ENCODE assay signal across 8 cellular contexts in the genomic region with DNA sequence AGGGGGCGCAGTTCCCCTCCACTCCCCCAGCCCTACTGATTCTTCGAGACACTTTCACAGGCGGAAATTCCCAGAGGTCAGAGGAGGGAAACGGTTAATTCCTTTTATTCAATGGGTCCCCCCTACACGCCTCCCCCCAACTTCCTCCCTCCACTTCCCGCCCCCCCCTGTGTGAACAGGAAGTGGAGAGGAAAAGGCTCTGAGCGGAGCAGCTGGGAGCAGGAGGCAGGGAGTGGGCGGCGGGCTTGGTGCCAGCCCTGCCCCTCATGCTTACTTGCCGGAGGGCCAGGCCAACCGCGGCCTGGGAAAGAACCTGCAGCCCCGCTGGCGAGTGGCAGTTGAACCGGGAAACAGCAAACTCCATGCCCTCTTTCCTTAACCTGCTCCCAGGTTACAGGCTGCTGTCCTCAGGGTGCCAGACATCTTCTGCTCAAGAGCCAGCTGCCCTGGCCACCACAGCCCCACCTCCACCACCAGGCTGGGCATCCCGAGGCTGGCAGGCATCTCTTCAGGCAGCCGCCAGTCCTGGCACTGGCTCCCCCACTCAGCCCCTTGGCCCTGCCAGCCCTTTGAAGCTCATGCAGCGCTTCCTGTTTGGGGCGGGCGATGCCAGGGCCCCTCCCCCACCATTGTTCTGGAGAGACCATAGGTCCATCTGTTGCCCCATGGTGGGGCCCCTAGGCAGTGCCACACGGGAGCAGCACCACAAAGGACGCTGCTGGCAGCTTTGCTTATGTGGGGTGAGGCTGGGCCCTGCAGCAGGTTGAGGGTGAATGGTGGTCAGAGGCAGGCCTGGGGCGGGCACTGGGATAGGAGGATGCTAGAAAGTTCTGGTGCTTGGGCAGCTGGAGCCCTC. TPM values are rescaled to one million over a fixed set of nuclear protein-coding genes. Genes with fewer than 3 reads are reported as not detected.
DNase-seq lines count a peak whose midpoint lies in the region; ATAC-seq and TF ChIP-seq lines count a peak whose summit lies in the region.

No MANE protein-coding gene starts in this region.

- CTCF ChIA-PET in CD4-positive, alpha-beta T cell (lab: Charles Lee): interaction anchor here (1.5 to 5.9 kb wide), 7 partner anchors 11 to 115 kb away, joined by 3 to 62 read pairs (median 6); partner anchors contain the start of gene VPS18
- CTCF ChIA-PET in mammary epithelial cell (lab: Charles Lee; ENCODE audit: low non-redundant PET): no interaction called here

- H3K4me3 ChIP-seq in SU-DHL-6 (ENCODE audit: insufficient read depth, low read length, poor library complexity, severe bottlenecking): no peak overlapping the region
- H3K4me3 ChIP-seq in mammary epithelial cell (replicated peaks in 1 of 3; ENCODE audit: insufficient read depth in 1 of 3, low read depth in 2 of 3, low read length in 3 of 3): peak overlapping the region in 1 of 3 experiments; percentile 31

- H3K36me3 ChIP-seq in SU-DHL-6 (ENCODE audit: low read length): no peaks in the 10 kb centered on the region
- H3K36me3 ChIP-seq in mammary epithelial cell (ENCODE audit: insufficient read depth, low read length): peaks cover 2% of the 10 kb centered on the region

- WGBS in mammary epithelial cell (ENCODE audit: low coverage, missing lambda C conversion rate): 22% methylated on average over 11 of the region's 23 CpGs

- H3K27me3 Mint-ChIP-seq in CD4-positive, alpha-beta T cell: no peaks in the 10 kb centered on the region

- in situ Hi-C loops in mammary epithelial cell (cut with MboI; ENCODE audit: low sequenced_read_pairs in 2 of 2): loop anchor here (5.0 to 10.0 kb wide), 2 partner anchors 110 to 278 kb away; no protein-coding TSS in a partner anchor

- peak; percentile 47 for ATAC-seq in CD4-positive, alpha-beta T cell (ENCODE audit: poor library complexity)
- peak; percentile 23 for ATAC-seq in HG03175 (IDR thresholded peaks at IDR 0.05; ENCODE audit: unreplicated experiment)
- peak; percentile 32 for ATAC-seq in left lobe of liver
- ATAC-seq in GM18858 (IDR thresholded peaks at IDR 0.05; ENCODE audit: unreplicated experiment): no peak

- H3K27ac ChIP-seq in CD4-positive, alpha-beta T cell (ENCODE audit: low read depth, low read length): peak overlapping the region; percentile 67
- no peak overlapping the region for H3K27ac ChIP-seq in SU-DHL-6 (ENCODE audit: low read depth, low read length)
- H3K27ac ChIP-seq in mammary epithelial cell (ENCODE audit: insufficient read depth, low read depth, low read length): no peak overlapping the region

- intact Hi-C loops in CD4-positive, alpha-beta T cell (cut with DNase I, micrococcal nuclease): loop anchor here (5.0 to 10.0 kb wide), 3 partner anchors 48 to 908 kb away; partner anchors contain the start of genes CHAC1 (in 1 of the 2), NUSAP1 (in 1 of the 2) and OIP5 (in 1 of the 2)
- intact Hi-C loops in mammary epithelial cell (cut with micrococcal nuclease): no loop called here

- no peaks in the 10 kb centered on the region for H3K27me3 ChIP-seq in CD4-positive, alpha-beta T cell (ENCODE audit: control insufficient read depth, insufficient read depth, low read length)
- H3K27me3 ChIP-seq in SU-DHL-6 (ENCODE audit: low read length) (no peaks in the 10 kb centered on the region), mammary epithelial cell (ENCODE audit: insufficient read depth, low read length) (no peaks in the 10 kb centered on the region)

- H3K36me3 Mint-ChIP-seq in CD4-positive, alpha-beta T cell (ENCODE audit: low read depth): peaks cover 21% of the 10 kb centered on the region

- H2AFZ ChIP-seq in SU-DHL-6 (ENCODE audit: low read depth, low read length, severe bottlenecking) (peak overlapping the region; percentile 11), mammary epithelial cell (ENCODE audit: low read depth, low read length) (peak overlapping the region; percentile 48)

- BruUV-seq in mammary epithelial cell (replicated peaks; lab: Mats Ljungman, UMichigan): no TSS peak

- no peaks in the 10 kb centered on the region for H3K9me3 Mint-ChIP-seq in CD4-positive, alpha-beta T cell

- H3K79me2 ChIP-seq in SU-DHL-6 (ENCODE audit: insufficient read depth, low read length) (no peaks in the 10 kb centered on the region), mammary epithelial cell (ENCODE audit: insufficient read depth, low read length) (peaks cover 6% of the 10 kb centered on the region)

- dilution Hi-C loops in mammary epithelial cell (cut with HindIII; ENCODE audit: low sequenced_read_pairs): loop anchor here (5.0 kb wide), 2 partner anchors 55 to 100 kb away; no protein-coding TSS in a partner anchor

- H3K9ac ChIP-seq in SU-DHL-6 (ENCODE audit: low read length) (peak overlapping the region; percentile 29; the same call in 1 of the 2 replicates), mammary epithelial cell (ENCODE audit: insufficient read depth, low read length) (no peak overlapping the region)

- H3K9me3 ChIP-seq in CD4-positive, alpha-beta T cell (ENCODE audit: control insufficient read depth, low read length): no peaks in the 10 kb centered on the region
- H3K9me3 ChIP-seq in SU-DHL-6 (ENCODE audit: insufficient read depth, low read length) (no peaks in the 10 kb centered on the region), mammary epithelial cell (replicated peaks; ENCODE audit: insufficient read depth, low read length) (no peaks in the 10 kb centered on the region)

- TF ChIP-seq CTCF in CD4-positive, alpha-beta T cell (IDR thresholded peaks at IDR 0.05): peak; percentile 19
- TF ChIP-seq CTCF in SU-DHL-6 (IDR thresholded peaks at IDR 0.05; ENCODE audit: insufficient read depth, low read length, poor library complexity, severe bottlenecking) (no peak), mammary epithelial cell (conservative IDR thresholded peaks at IDR 0.05 in 1 of 2, IDR thresholded peaks at IDR 0.05 in 1 of 2; ENCODE audit: extremely low read depth in 1 of 2, insufficient read depth in 1 of 2, low read depth in 1 of 2, low read length in 2 of 2) (no peak)

- peaks cover 38% of the 10 kb centered on the region for H3K4me1 ChIP-seq in mammary epithelial cell (ENCODE audit: insufficient read depth, low read length)

- H3K27ac Mint-ChIP-seq in CD4-positive, alpha-beta T cell: peak overlapping the region; percentile 84

- peak overlapping the region; percentile 49 for H3K4me2 ChIP-seq in SU-DHL-6 (ENCODE audit: low read depth, low read length, poor library complexity, severe bottlenecking)
- H3K4me2 ChIP-seq in mammary epithelial cell (ENCODE audit: insufficient read depth, low read depth, low read length): peak overlapping the region; percentile 84

- H3K4me3 Mint-ChIP-seq in CD4-positive, alpha-beta T cell: peak overlapping the region; percentile 89

- no peaks in the 10 kb centered on the region for H3K9me2 ChIP-seq in SU-DHL-6 (replicated peaks; ENCODE audit: insufficient read depth, low read length)

- no peaks in the 10 kb centered on the region for H3F3A ChIP-seq in SU-DHL-6 (ENCODE audit: insufficient read depth)

- H4K20me1 ChIP-seq in SU-DHL-6 (ENCODE audit: low read depth, low read length) (no peaks in the 10 kb centered on the region), mammary epithelial cell (ENCODE audit: insufficient read depth, low read length) (no peaks in the 10 kb centered on the region)

- H3K4me1 Mint-ChIP-seq in CD4-positive, alpha-beta T cell (ENCODE audit: low read depth): peaks cover 37% of the 10 kb centered on the region

- POLR2A ChIA-PET in CD4-positive, alpha-beta T cell (lab: Charles Lee): interaction anchor here (0.6 to 3.2 kb wide), 13 partner anchors 9 to 432 kb away, joined by 3 to 24 read pairs (median 4); partner anchors contain the start of genes CHAC1, DLL4, EXD1 and INO80

- peak in 9 of 10 experiments; percentile 30 to 66 (median 58) for DNase-seq in CD4-positive, alpha-beta T cell
- DNase-seq in mammary epithelial cell (peak; percentile 35), left lobe of liver (ENCODE audit: low spot score) (peak; percentile 78), AML-193 (lab: John Stamatoyannopoulos, UW) (no peak)
- peak; percentile 30 to 71 (median 52) for DNase-seq in stimulated activated naive CD4-positive, alpha-beta T cell (lab: John Stamatoyannopoulos, UW)

RNA-seq across cellular contexts. Expression of gene VPS18, which starts 12.9 kb away (rescaled TPM):
- total RNA-seq in CD4-positive, alpha-beta T cell: 10 to 100 TPM; 20.8 to 21.7 TPM
- total RNA-seq in mammary epithelial cell (10 to 100 TPM; 21.5 to 56.0 TPM), left lobe of liver (10.3 TPM)
- polyA plus RNA-seq in mammary epithelial cell: 18.4 TPM
- polyA minus RNA-seq in mammary epithelial cell: 43.4 TPM

RNA-seq across cellular contexts. Expression of gene DLL4, which starts 22.0 kb away (rescaled TPM):
- total RNA-seq in CD4-positive, alpha-beta T cell: under 1 TPM; 0.11 to 0.14 TPM
- total RNA-seq in mammary epithelial cell (under 1 TPM in 1 of 2 donors, not detected in 1; under 0.01 TPM), left lobe of liver (3.7 TPM)
- polyA plus RNA-seq in mammary epithelial cell: not detected
- not detected for polyA minus RNA-seq in mammary epithelial cell

RNA-seq across cellular contexts. Expression of gene RHOV, which starts 33.1 kb away (rescaled TPM):
- total RNA-seq in CD4-positive, alpha-beta T cell: under 1 TPM; 0.36 TPM
- total RNA-seq in mammary epithelial cell: under 1 TPM; 0.83 to 0.87 TPM
- polyA plus RNA-seq in mammary epithelial cell: 0.90 TPM
- polyA minus RNA-seq in mammary epithelial cell: not detected
- not detected for total RNA-seq in left lobe of liver

RNA-seq across cellular contexts. Expression of gene CHAC1, which starts 46.1 kb away (rescaled TPM):
- under 1 TPM; 0.42 to 0.47 TPM for total RNA-seq in CD4-positive, alpha-beta T cell
- 100 to 1,000 TPM in 1 of 2 donors, 10 to 100 TPM in 1; 72.4 to 127 TPM for total RNA-seq in mammary epithelial cell
- polyA plus RNA-seq in mammary epithelial cell: 30.9 TPM
- polyA minus RNA-seq in mammary epithelial cell: 37.2 TPM
- 1.1 TPM for total RNA-seq in left lobe of liver

Comparison
In these comparisons a context has a peak if more than half of its experiments do, and no peak if none do; other contexts are left out.
1. DNase-seq: peak in CD4-positive, alpha-beta T cell (9 of 10), mammary epithelial cell (single experiment), left lobe of liver (single experiment) and stimulated activated naive CD4-positive, alpha-beta T cell (6 of 6); none in AML-193 (0 of 2).